In the genomic region with DNA sequence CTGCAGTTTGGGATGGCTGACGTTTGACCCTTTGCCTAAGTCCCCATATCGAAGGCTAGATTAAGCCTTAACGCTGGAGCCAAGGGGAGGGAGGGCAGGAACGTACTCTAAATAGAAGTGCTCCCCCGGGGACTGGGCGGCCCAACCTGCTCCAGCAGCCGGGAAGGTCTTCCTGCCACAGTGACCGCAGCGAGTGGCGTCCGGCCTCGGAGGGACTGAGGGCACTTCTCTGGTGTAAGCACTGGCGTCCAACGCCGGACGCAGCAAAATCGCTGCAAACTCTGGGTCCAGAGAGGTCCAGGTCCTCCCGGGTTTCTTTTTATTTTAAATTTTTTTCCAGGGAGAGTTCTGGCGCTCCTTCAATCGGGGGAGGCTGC, we compare ENCODE assay signal across 8 cellular contexts. TPM values are rescaled to one million over a fixed set of nuclear protein-coding genes. Genes with fewer than 3 reads are reported as not detected.
A peak's percentile ranks its signal among the peaks of the same experiment; 100 is the strongest.
DNase-seq lines count a peak whose midpoint lies in the region; ATAC-seq and TF ChIP-seq lines count a peak whose summit lies in the region.

No MANE protein-coding gene starts in this region.

- CTCF ChIA-PET in HEK293T (lab: Yijun Ruan, JAX), result no interaction called here

- no peak overlapping the region for H3K9ac ChIP-seq in SU-DHL-6 (ENCODE audit: low read length)

- H3K27ac Mint-ChIP-seq in endothelial cell (ENCODE audit: unreplicated experiment) (no peak overlapping the region), natural killer cell (peak overlapping the region in 1 of 2 donors; percentile 87)

- peak overlapping the region; percentile 82 for H3K4me3 Mint-ChIP-seq in endothelial cell (ENCODE audit: unreplicated experiment)
- H3K4me3 Mint-ChIP-seq in natural killer cell, result peak overlapping the region; percentile 98

- H3K36me3 Mint-ChIP-seq in endothelial cell (ENCODE audit: low read depth, unreplicated experiment) (peaks cover 10% of the 10 kb centered on the region), natural killer cell (no peaks in the 10 kb centered on the region)

- H3K4me1 Mint-ChIP-seq in endothelial cell (ENCODE audit: unreplicated experiment), result peaks cover 13% of the 10 kb centered on the region
- H3K4me1 Mint-ChIP-seq in natural killer cell, result peaks cover 10 to 18% of the 10 kb centered on the region in 2 donors

- no peaks in the 10 kb centered on the region for H3K79me2 ChIP-seq in SU-DHL-6 (ENCODE audit: insufficient read depth, low read length)

- H3K27ac ChIP-seq in SU-DHL-6 (ENCODE audit: low read depth, low read length), result no peak overlapping the region

- no peaks in the 10 kb centered on the region for H3K27me3 ChIP-seq in SU-DHL-6 (ENCODE audit: low read length)

- H3K4me2 ChIP-seq in SU-DHL-6 (ENCODE audit: low read depth, low read length, poor library complexity, severe bottlenecking), result peak overlapping the region; percentile 91

- DNase-seq in DMS79 (lab: John Stamatoyannopoulos, UW) (peak; percentile 23), HEK293T (ENCODE audit: extremely low spot score) (peak; percentile 23), endothelial cell (ENCODE audit: low spot score) (peak; percentile 15), natural killer cell (no peak), SIG-M5 (lab: John Stamatoyannopoulos, UW) (no peak), LoVo (ENCODE audit: low spot score) (no peak), T1000 (lab: John Stamatoyannopoulos, UW) (no peak)

- peaks cover 12% of the 10 kb centered on the region for H3K27me3 Mint-ChIP-seq in endothelial cell (ENCODE audit: unreplicated experiment)
- no peaks in the 10 kb centered on the region for H3K27me3 Mint-ChIP-seq in natural killer cell (ENCODE audit: low read depth in 2 of 2)

- no peaks in the 10 kb centered on the region for H3K9me3 ChIP-seq in SU-DHL-6 (ENCODE audit: insufficient read depth, low read length)

- no peaks in the 10 kb centered on the region for H4K20me1 ChIP-seq in SU-DHL-6 (ENCODE audit: low read depth, low read length)

- intact Hi-C loops in natural killer cell (cut with micrococcal nuclease), result loop anchor here (1.0 kb wide), 1 partner anchor 28 kb away; the partner anchor contains the start of gene RPS6

- H3K9me2 ChIP-seq in SU-DHL-6 (replicated peaks; ENCODE audit: insufficient read depth, low read length), result no peaks in the 10 kb centered on the region

- no peaks in the 10 kb centered on the region for H3K9me3 Mint-ChIP-seq in endothelial cell (ENCODE audit: unreplicated experiment)
- no peaks in the 10 kb centered on the region for H3K9me3 Mint-ChIP-seq in natural killer cell

- no peaks in the 10 kb centered on the region for H3F3A ChIP-seq in SU-DHL-6 (ENCODE audit: insufficient read depth)

- no peak overlapping the region for H2AFZ ChIP-seq in SU-DHL-6 (ENCODE audit: low read depth, low read length, severe bottlenecking)

- ATAC-seq in natural killer cell, result peak in 2 of 3 donors; percentile 3 to 9

- no peak for TF ChIP-seq CTCF in SU-DHL-6 (IDR thresholded peaks at IDR 0.05; ENCODE audit: insufficient read depth, low read length, poor library complexity, severe bottlenecking)
- TF ChIP-seq CTCF in endothelial cell (IDR thresholded peaks at IDR 0.05; ENCODE audit: unreplicated experiment), result no peak
- no peak for TF ChIP-seq CTCF in natural killer cell (IDR thresholded peaks at IDR 0.05)

- H3K36me3 ChIP-seq in SU-DHL-6 (ENCODE audit: low read length), result no peaks in the 10 kb centered on the region

- POLR2A ChIA-PET in HEK293T (lab: Yijun Ruan, JAX), result no interaction called here

- H3K4me3 ChIP-seq in SU-DHL-6 (ENCODE audit: insufficient read depth, low read length, poor library complexity, severe bottlenecking), result peak overlapping the region; percentile 3

TF ChIP-seq in HEK293T, 16 proteins besides CTCF, POLR2A, EP300 and RAD21:
- TF ChIP-seq CTBP1 (IDR thresholded peaks at IDR 0.05; ENCODE audit: borderline replicate concordance) (no peak), FOXA1 (IDR thresholded peaks at IDR 0.05) (no peak), ZNF384 (IDR thresholded peaks at IDR 0.05) (no peak), HDGF (IDR thresholded peaks at IDR 0.05; ENCODE audit: borderline replicate concordance) (no peak), FOXK2 (IDR thresholded peaks at IDR 0.05) (no peak), NFRKB (IDR thresholded peaks at IDR 0.05) (no peak), TARDBP (IDR thresholded peaks at IDR 0.05) (no peak), ELF4 (IDR thresholded peaks at IDR 0.05) (no peak), SUZ12 (IDR thresholded peaks at IDR 0.05) (no peak), ARNT (IDR thresholded peaks at IDR 0.05) (no peak), FOXM1 (IDR thresholded peaks at IDR 0.05; ENCODE audit: borderline replicate concordance) (no peak), LEF1 (IDR thresholded peaks at IDR 0.05; ENCODE audit: borderline replicate concordance) (no peak)

RNA-seq across cellular contexts. Expression of gene ACER2, which starts 0.5 kb away (rescaled TPM):
- 9.6 TPM for total RNA-seq in endothelial cell (ENCODE audit: unreplicated experiment)
- 1 to 10 TPM in 2 of 3 donors, under 1 TPM in 1; 0.61 to 1.3 (median 1.2) TPM for total RNA-seq in natural killer cell

RNA-seq across cellular contexts. Expression of gene RPS6, which starts 28.3 kb away (rescaled TPM):
- total RNA-seq in endothelial cell (ENCODE audit: unreplicated experiment) (2,020 TPM), natural killer cell (1,000 to 10,000 TPM; 1,207 to 1,412 (median 1,371) TPM)

Comparison
In these comparisons a context has a peak if more than half of its experiments do, and no peak if none do; other contexts are left out.
1. DNase-seq: peak in DMS79 (single experiment), HEK293T (single experiment) and endothelial cell (single experiment); none in natural killer cell (single experiment), SIG-M5 (single experiment), LoVo (single experiment) and T1000 (single experiment).